ENCODE assay signal across 9 cellular contexts in the genomic region with DNA sequence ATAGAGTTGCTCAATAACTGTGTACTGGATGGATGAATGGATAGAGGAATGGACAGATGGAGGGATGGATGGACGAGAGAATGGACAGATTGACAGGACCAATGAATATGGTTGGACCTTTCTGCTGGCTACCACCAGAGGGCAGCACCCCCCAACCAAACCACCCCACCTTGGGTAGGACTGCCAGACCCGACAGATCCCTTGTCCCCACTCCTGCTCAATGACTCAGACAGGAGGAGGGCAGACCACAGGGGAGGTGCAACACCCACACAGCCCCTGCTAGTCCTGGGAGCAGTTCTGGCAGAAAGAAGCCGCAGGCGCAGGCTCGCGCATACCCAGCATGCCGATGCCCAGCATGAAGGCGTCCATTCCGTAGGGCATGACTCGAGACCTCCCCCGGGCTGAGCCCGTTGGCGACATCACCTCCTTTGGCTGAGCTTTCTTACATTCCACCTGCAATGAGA. TPM values are rescaled to one million over a fixed set of nuclear protein-coding genes. Genes with fewer than 3 reads are reported as not detected.
DNase-seq lines count a peak whose midpoint lies in the region; ATAC-seq and TF ChIP-seq lines count a peak whose summit lies in the region.
"Had no signal": no experiment of that assay in that cellular context is flagged by ENCODE, and none has a peak within 500 bp of the region (broad histone marks: within the 10 kb centered on the region; RNA-seq: fewer than 3 reads in every experiment).

No MANE protein-coding gene starts in this region.

- peaks cover 3% of the 10 kb centered on the region for H3K79me2 ChIP-seq in trophoblast cell (ENCODE audit: control insufficient read depth, insufficient read depth, low read length, poor library complexity)

- no peak overlapping the region for H3K18ac ChIP-seq in trophoblast cell (ENCODE audit: low read length)

- no peaks in the 10 kb centered on the region for H3K27me3 ChIP-seq in trophoblast cell (ENCODE audit: insufficient read depth, low read length)
- H3K27me3 ChIP-seq in tibial nerve = peaks cover 0 to 5% of the 10 kb centered on the region in 2 donors

- H2AFZ ChIP-seq in trophoblast cell (ENCODE audit: insufficient read depth, low read length, poor library complexity) = no peak overlapping the region

- no peak overlapping the region for H2BK5ac ChIP-seq in trophoblast cell (ENCODE audit: low read depth, low read length, poor library complexity)

- in situ Hi-C loops in SK-MEL-5 (cut with HindIII; ENCODE audit: low pct_unique_long_range_greater_than_20kb, low sequenced_read_pairs) = no loop called here

- no peak overlapping the region for H3K9ac ChIP-seq in trophoblast cell (ENCODE audit: low read length)

- no peak overlapping the region for H4K8ac ChIP-seq in trophoblast cell (ENCODE audit: low read depth, low read length)

- DNase-seq in EH (ENCODE audit: low read depth) (peak; percentile 91), LHCN-M2 (ENCODE audit: low read depth) (peak; percentile 91), SK-MEL-5 (ENCODE audit: low read depth, low spot score) (peak; percentile 82), globus pallidus (ENCODE audit: low spot score) (peak; percentile 71), trophoblast cell (peak; percentile 98 to 100), tibial nerve (ENCODE audit: low spot score in 2 of 2) (peak; percentile 28 to 60)
- peak; percentile 78 for DNase-seq in activated naive CD4-positive, alpha-beta T cell treated with Interleukin-2 at 50 U/mL for 16 hours

- H3K4ac ChIP-seq in trophoblast cell (ENCODE audit: low read depth, low read length) = no peak overlapping the region

- no peak overlapping the region for H3K23ac ChIP-seq in trophoblast cell (ENCODE audit: low read length)

- H3K36me3 ChIP-seq in trophoblast cell (ENCODE audit: control insufficient read depth in 1 of 2, insufficient read depth in 2 of 2, low read length in 2 of 2) (peaks cover 8 to 14% of the 10 kb centered on the region in 2 experiments), tibial nerve (no peaks in the 10 kb centered on the region)

- no peak overlapping the region for H3K14ac ChIP-seq in trophoblast cell (ENCODE audit: low read length)

- TF ChIP-seq POLR2A in tibial nerve (IDR thresholded peaks at IDR 0.05) = no peak

- TF ChIP-seq CTCF in tibial nerve (IDR thresholded peaks at IDR 0.05) = peak; percentile 85 to 91 (median 86)

- H3K4me1 ChIP-seq in trophoblast cell (ENCODE audit: control insufficient read depth in 1 of 2, insufficient read depth in 2 of 2, low read length in 2 of 2) = peaks cover 17 to 25% of the 10 kb centered on the region in 2 experiments
- H3K4me1 ChIP-seq in tibial nerve = peaks cover 0 to 9% (median 0%) of the 10 kb centered on the region in 4 donors

- no peak for TF ChIP-seq EP300 in tibial nerve (IDR thresholded peaks at IDR 0.05)

- no CpG with 5 or more reads among the region's 13 CpGs for WGBS in trophoblast cell (ENCODE audit: extremely low coverage, insufficient coverage, insufficient read length)
- WGBS in tibial nerve, 2 donors = 35 to 55% methylated on average over 5 to 12 of the region's 13 CpGs

- H2AK5ac ChIP-seq in trophoblast cell (ENCODE audit: low read length) = no peak overlapping the region

- H2BK12ac ChIP-seq in trophoblast cell (ENCODE audit: low read length) = no peak overlapping the region

- no peak for ATAC-seq in GM18511 (IDR thresholded peaks at IDR 0.05; ENCODE audit: unreplicated experiment)

- H2BK120ac ChIP-seq in trophoblast cell (ENCODE audit: insufficient read depth, low read length, poor library complexity) = no peak overlapping the region

- H4K12ac ChIP-seq in trophoblast cell (ENCODE audit: low read depth, low read length) = no peak overlapping the region

- H3K9me3 ChIP-seq in trophoblast cell (ENCODE audit: insufficient read depth, low read depth, low read length) (no peaks in the 10 kb centered on the region), tibial nerve (no peaks in the 10 kb centered on the region)

- H3K4me2 ChIP-seq in trophoblast cell (ENCODE audit: low read length) = no peak overlapping the region

- H4K91ac ChIP-seq in trophoblast cell (ENCODE audit: low read depth, low read length) = no peak overlapping the region

- peaks cover 12% of the 10 kb centered on the region for H3K79me1 ChIP-seq in trophoblast cell (ENCODE audit: low read length)

- H3K4me3 ChIP-seq in trophoblast cell (ENCODE audit: low read depth, low read length) (no peak overlapping the region), tibial nerve (no peak overlapping the region)

- no peak overlapping the region for H3K27ac ChIP-seq in trophoblast cell (ENCODE audit: low read depth, low read length)
- no peak overlapping the region for H3K27ac ChIP-seq in tibial nerve

RNA-seq across cellular contexts. Expression of a gene that starts 12.4 kb away (rescaled TPM):
- not detected in 2 replicates for total RNA-seq in LHCN-M2 (2014; rRNA removed)
- polyA plus RNA-seq in LHCN-M2 (2012) = not detected
- total RNA-seq in SK-MEL-5 (2014; rRNA removed; shearing (Covaris generic)) = 0.85 and 1.3 TPM in 2 replicates
- 4.7 and 6.2 TPM in 2 replicates for polyA plus RNA-seq in SK-MEL-5 (2015; cell fraction: cytosol; rRNA removed)
- polyA plus RNA-seq in SK-MEL-5 (2015; cell fraction: nucleus; rRNA removed) = 4.5 and 7.6 TPM in 2 replicates
- polyA plus RNA-seq in trophoblast cell (2013) = 6.1 and 6.8 TPM in 2 replicates
- 1 to 10 TPM in 1 of 4 donors, under 1 TPM in 2, not detected in 1; 0.22 to 1.2 (median 0.59) TPM for total RNA-seq in tibial nerve
- total RNA-seq: glomerular endothelial cell had no signal

RNA-seq across cellular contexts. Expression of a gene that starts 29.0 kb away (rescaled TPM):
- total RNA-seq in LHCN-M2 (2014; rRNA removed) (not detected in 2 replicates), tibial nerve (10 to 100 TPM in 1 of 4 donors, not detected in 3; 11.4 TPM)
- polyA plus RNA-seq in LHCN-M2 (2012) = 0.16 TPM
- total RNA-seq in SK-MEL-5 (2014; rRNA removed; shearing (Covaris generic)) = not detected in 2 replicates
- not detected in 2 replicates for polyA plus RNA-seq in SK-MEL-5 (2015; cell fraction: cytosol; rRNA removed)
- polyA plus RNA-seq in SK-MEL-5 (2015; cell fraction: nucleus; rRNA removed) = not detected in 2 replicates
- not detected in 2 replicates for polyA plus RNA-seq in trophoblast cell (2013)
- total RNA-seq: glomerular endothelial cell had no signal

RNA-seq across cellular contexts. Expression of a gene that starts 54.5 kb away (rescaled TPM):
- total RNA-seq in LHCN-M2 (2014; rRNA removed) = 1.6 and 2.1 TPM in 2 replicates
- 1.2 TPM for polyA plus RNA-seq in LHCN-M2 (2012)
- 1.9 and 2.8 TPM in 2 replicates for total RNA-seq in SK-MEL-5 (2014; rRNA removed; shearing (Covaris generic))
- 0.99 and 2.2 TPM in 2 replicates for polyA plus RNA-seq in SK-MEL-5 (2015; cell fraction: cytosol; rRNA removed)
- polyA plus RNA-seq in SK-MEL-5 (2015; cell fraction: nucleus; rRNA removed) = 1.0 and 3.9 TPM in 2 replicates
- 3.2 and 4.4 TPM in 2 replicates for polyA plus RNA-seq in trophoblast cell (2013)
- 1 to 10 TPM in 3 of 4 donors, under 1 TPM in 1; 0.87 to 5.7 (median 1.9) TPM for total RNA-seq in tibial nerve

Comparison
In these comparisons a context has a peak if more than half of its experiments do, and no peak if none do; other contexts are left out.
1. DNase-seq: peak in every context shown above with its lines; median percentile 99 in trophoblast cell; 91 in EH; 91 in LHCN-M2; 82 in SK-MEL-5; 78 in activated naive CD4-positive, alpha-beta T cell treated with Interleukin-2 at 50 U/mL for 16 hours; 71 in globus pallidus; 44 in tibial nerve.